Comparison of ENCODE assay signal across 1 cellular context in the genomic region with DNA sequence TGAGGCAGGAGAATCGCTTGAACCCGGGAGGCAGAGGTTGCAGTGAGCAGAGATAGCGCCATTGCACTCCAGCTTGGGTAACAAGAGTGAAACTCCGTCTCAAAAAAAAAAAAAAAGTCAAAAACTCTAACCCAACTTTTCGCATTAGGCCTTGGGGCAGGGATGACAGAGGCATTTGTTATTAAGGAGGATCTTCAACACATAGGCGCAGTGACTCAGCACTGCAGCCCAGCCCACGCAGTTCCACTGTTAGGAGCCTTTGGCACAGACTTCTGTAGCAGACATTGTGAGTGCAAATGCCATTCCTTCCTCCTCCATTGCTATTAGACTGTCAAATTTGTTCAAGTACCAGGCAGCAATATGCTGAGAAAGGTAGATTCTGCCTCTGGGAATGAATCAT.
TF ChIP-seq lines count a peak whose summit lies in the region.

No MANE protein-coding gene starts in this region.

TF ChIP-seq in K562, 482 proteins besides CTCF, POLR2A, EP300 and RAD21:
- peak; percentile 94 for TF ChIP-seq ZNF316 (IDR thresholded peaks at IDR 0.05)
- TF ChIP-seq, protein P1, sequence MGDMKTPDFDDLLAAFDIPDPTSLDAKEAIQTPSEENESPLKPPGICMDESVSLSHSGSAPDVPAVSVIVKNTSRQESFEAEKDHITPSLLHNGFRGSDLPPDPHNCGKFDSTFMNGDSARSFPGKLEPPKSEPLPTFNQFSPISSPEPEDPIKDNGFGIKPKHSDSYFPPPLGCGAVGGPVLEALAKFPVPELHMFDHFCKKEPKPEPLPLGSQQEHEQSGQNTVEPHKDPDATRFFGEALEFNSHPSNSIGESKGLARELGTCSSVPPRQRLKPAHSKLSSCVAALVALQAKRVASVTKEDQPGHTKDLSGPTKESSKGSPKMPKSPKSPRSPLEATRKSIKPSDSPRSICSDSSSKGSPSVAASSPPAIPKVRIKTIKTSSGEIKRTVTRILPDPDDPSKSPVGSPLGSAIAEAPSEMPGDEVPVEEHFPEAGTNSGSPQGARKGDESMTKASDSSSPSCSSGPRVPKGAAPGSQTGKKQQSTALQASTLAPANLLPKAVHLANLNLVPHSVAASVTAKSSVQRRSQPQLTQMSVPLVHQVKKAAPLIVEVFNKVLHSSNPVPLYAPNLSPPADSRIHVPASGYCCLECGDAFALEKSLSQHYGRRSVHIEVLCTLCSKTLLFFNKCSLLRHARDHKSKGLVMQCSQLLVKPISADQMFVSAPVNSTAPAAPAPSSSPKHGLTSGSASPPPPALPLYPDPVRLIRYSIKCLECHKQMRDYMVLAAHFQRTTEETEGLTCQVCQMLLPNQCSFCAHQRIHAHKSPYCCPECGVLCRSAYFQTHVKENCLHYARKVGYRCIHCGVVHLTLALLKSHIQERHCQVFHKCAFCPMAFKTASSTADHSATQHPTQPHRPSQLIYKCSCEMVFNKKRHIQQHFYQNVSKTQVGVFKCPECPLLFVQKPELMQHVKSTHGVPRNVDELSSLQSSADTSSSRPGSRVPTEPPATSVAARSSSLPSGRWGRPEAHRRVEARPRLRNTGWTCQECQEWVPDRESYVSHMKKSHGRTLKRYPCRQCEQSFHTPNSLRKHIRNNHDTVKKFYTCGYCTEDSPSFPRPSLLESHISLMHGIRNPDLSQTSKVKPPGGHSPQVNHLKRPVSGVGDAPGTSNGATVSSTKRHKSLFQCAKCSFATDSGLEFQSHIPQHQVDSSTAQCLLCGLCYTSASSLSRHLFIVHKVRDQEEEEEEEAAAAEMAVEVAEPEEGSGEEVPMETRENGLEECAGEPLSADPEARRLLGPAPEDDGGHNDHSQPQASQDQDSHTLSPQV (IDR thresholded peaks at IDR 0.05): 0 out of 2 replicates have a peak, but pooled peaks have one; percentile 44
- peak; percentile 37; the same call in 1 of the 2 replicates for TF ChIP-seq ZNF239 (CRISPR knock-in tag; IDR thresholded peaks at IDR 0.05)
- TF ChIP-seq RCOR1 (IDR thresholded peaks at IDR 0.05; ENCODE audit: borderline replicate concordance in 1 of 2, low read depth in 2 of 2, low read length in 2 of 2): 0 out of 4 replicates have a peak, but pooled peaks of 1 of the 2 experiments have one; percentile 7
- peak; percentile 87 for TF ChIP-seq BACH1 (tag; IDR thresholded peaks at IDR 0.05)
- TF ChIP-seq NFE2 (IDR thresholded peaks at IDR 0.05; ENCODE audit: low read depth): peak; percentile 98
- TF ChIP-seq, protein P2, sequence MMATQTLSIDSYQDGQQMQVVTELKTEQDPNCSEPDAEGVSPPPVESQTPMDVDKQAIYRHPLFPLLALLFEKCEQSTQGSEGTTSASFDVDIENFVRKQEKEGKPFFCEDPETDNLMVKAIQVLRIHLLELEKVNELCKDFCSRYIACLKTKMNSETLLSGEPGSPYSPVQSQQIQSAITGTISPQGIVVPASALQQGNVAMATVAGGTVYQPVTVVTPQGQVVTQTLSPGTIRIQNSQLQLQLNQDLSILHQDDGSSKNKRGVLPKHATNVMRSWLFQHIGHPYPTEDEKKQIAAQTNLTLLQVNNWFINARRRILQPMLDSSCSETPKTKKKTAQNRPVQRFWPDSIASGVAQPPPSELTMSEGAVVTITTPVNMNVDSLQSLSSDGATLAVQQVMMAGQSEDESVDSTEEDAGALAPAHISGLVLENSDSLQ (IDR thresholded peaks at IDR 0.05): 0 out of 2 replicates have a peak, but pooled peaks have one; percentile 18
- peak; percentile 20 for TF ChIP-seq MEIS2 (IDR thresholded peaks at IDR 0.05; ENCODE audit: partially characterized antibody)
- TF ChIP-seq, protein P3, sequence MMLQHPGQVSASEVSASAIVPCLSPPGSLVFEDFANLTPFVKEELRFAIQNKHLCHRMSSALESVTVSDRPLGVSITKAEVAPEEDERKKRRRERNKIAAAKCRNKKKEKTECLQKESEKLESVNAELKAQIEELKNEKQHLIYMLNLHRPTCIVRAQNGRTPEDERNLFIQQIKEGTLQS (IDR thresholded peaks at IDR 0.05): peak; percentile 52; the same call in 1 of the 2 replicates
- TF ChIP-seq, protein P3 (CRISPR knock-in tag; conservative IDR thresholded peaks at IDR 0.05): no peak
- TF ChIP-seq ZNF384 (IDR thresholded peaks at IDR 0.05; ENCODE audit: low read depth, low read length): peak; percentile 66
- TF ChIP-seq HSF4 (CRISPR knock-in tag; IDR thresholded peaks at IDR 0.05; ENCODE audit: borderline replicate concordance): no peak
- TF ChIP-seq MAZ (CRISPR knock-in tag; conservative IDR thresholded peaks at IDR 0.05 in 1 of 2, IDR thresholded peaks at IDR 0.05 in 1 of 2): 0 out of 4 replicates have a peak, but pooled peaks of 1 of the 2 experiments have one; percentile 23
- TF ChIP-seq NRF1 (conservative IDR thresholded peaks at IDR 0.05 in 1 of 2, IDR thresholded peaks at IDR 0.05 in 1 of 2): peak; percentile 78
- peak; percentile 57; the same call in 1 of the 2 replicates for TF ChIP-seq JUN (IDR thresholded peaks at IDR 0.05; ENCODE audit: borderline replicate concordance, low read depth, low read length)
- no peak for TF ChIP-seq JUN (CRISPR knock-in tag; IDR thresholded peaks at IDR 0.05; ENCODE audit: borderline replicate concordance)
- TF ChIP-seq LCOR (CRISPR knock-in tag; IDR thresholded peaks at IDR 0.05): 0 out of 2 replicates have a peak, but pooled peaks have one; percentile 23
- TF ChIP-seq FOXK2 (conservative IDR thresholded peaks at IDR 0.05 in 1 of 2, IDR thresholded peaks at IDR 0.05 in 1 of 2; ENCODE audit: low read depth in 2 of 2): 0 out of 4 replicates have a peak, but pooled peaks of 1 of the 2 experiments have one; percentile 10
- TF ChIP-seq SMARCC2 (IDR thresholded peaks at IDR 0.05; ENCODE audit: low read depth): peak; percentile 64; the same call in 1 of the 2 replicates
- no peak for TF ChIP-seq POU5F1 (IDR thresholded peaks at IDR 0.05; ENCODE audit: borderline replicate concordance, low read depth, low read length, partially characterized antibody)
- TF ChIP-seq FOSL1 (tag; conservative IDR thresholded peaks at IDR 0.05): peak; percentile 66
- TF ChIP-seq NFE2L1 (tag; IDR thresholded peaks at IDR 0.05; ENCODE audit: borderline replicate concordance, low read depth): peak; percentile 74
- no peak for TF ChIP-seq NR2C1 (IDR thresholded peaks at IDR 0.05)
- no peak for TF ChIP-seq NR2C1 (tag; IDR thresholded peaks at IDR 0.05)
- peak; percentile 88 for TF ChIP-seq MAFF (IDR thresholded peaks at IDR 0.05; ENCODE audit: low read length)
- TF ChIP-seq KAT8 (IDR thresholded peaks at IDR 0.05; ENCODE audit: low read depth): no peak
- no peak for TF ChIP-seq SMARCA5 (IDR thresholded peaks at IDR 0.05)
- no peak for TF ChIP-seq HDAC3 (IDR thresholded peaks at IDR 0.05; ENCODE audit: borderline replicate concordance, partially characterized antibody)
- peak; percentile 93 for TF ChIP-seq EGR1 (conservative IDR thresholded peaks at IDR 0.05)
- TF ChIP-seq CC2D1A (IDR thresholded peaks at IDR 0.05): no peak
- TF ChIP-seq SMARCA4 (IDR thresholded peaks at IDR 0.05): peak; percentile 74
- TF ChIP-seq CXXC5 (CRISPR knock-in tag; IDR thresholded peaks at IDR 0.05): peak; percentile 43
- no peak for TF ChIP-seq XRCC3 (IDR thresholded peaks at IDR 0.05)
- TF ChIP-seq, protein P4, sequence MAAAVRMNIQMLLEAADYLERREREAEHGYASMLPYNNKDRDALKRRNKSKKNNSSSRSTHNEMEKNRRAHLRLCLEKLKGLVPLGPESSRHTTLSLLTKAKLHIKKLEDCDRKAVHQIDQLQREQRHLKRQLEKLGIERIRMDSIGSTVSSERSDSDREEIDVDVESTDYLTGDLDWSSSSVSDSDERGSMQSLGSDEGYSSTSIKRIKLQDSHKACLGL (CRISPR knock-in tag; IDR thresholded peaks at IDR 0.05; ENCODE audit: borderline replicate concordance, poor library complexity, severe bottlenecking): no peak
- TF ChIP-seq C11orf30 (IDR thresholded peaks at IDR 0.05; ENCODE audit: low read depth): peak; percentile 92
- peak; percentile 56 for TF ChIP-seq ARID1B (IDR thresholded peaks at IDR 0.05)
- peak; percentile 86 for TF ChIP-seq DPF2 (IDR thresholded peaks at IDR 0.05)
- TF ChIP-seq NR2C2 (CRISPR knock-in tag; IDR thresholded peaks at IDR 0.05): no peak
- peak; percentile 46; the same call in 1 of the 2 replicates for TF ChIP-seq NR2C2 (tag; IDR thresholded peaks at IDR 0.05)
- TF ChIP-seq, protein P5, sequence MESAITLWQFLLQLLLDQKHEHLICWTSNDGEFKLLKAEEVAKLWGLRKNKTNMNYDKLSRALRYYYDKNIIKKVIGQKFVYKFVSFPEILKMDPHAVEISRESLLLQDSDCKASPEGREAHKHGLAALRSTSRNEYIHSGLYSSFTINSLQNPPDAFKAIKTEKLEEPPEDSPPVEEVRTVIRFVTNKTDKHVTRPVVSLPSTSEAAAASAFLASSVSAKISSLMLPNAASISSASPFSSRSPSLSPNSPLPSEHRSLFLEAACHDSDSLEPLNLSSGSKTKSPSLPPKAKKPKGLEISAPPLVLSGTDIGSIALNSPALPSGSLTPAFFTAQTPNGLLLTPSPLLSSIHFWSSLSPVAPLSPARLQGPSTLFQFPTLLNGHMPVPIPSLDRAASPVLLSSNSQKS (CRISPR knock-in tag; IDR thresholded peaks at IDR 0.05): no peak
- TF ChIP-seq, protein P6, sequence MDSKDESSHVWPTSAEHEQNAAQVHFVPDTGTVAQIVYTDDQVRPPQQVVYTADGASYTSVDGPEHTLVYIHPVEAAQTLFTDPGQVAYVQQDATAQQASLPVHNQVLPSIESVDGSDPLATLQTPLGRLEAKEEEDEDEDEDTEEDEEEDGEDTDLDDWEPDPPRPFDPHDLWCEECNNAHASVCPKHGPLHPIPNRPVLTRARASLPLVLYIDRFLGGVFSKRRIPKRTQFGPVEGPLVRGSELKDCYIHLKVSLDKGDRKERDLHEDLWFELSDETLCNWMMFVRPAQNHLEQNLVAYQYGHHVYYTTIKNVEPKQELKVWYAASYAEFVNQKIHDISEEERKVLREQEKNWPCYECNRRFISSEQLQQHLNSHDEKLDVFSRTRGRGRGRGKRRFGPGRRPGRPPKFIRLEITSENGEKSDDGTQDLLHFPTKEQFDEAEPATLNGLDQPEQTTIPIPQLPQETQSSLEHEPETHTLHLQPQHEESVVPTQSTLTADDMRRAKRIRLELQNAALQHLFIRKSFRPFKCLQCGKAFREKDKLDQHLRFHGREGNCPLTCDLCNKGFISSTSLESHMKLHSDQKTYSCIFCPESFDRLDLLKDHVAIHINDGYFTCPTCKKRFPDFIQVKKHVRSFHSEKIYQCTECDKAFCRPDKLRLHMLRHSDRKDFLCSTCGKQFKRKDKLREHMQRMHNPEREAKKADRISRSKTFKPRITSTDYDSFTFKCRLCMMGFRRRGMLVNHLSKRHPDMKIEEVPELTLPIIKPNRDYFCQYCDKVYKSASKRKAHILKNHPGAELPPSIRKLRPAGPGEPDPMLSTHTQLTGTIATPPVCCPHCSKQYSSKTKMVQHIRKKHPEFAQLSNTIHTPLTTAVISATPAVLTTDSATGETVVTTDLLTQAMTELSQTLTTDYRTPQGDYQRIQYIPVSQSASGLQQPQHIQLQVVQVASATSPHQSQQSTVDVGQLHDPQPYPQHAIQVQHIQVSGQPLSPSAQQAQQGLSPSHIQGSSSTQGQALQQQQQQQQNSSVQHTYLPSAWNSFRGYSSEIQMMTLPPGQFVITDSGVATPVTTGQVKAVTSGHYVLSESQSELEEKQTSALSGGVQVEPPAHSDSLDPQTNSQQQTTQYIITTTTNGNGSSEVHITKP (IDR thresholded peaks at IDR 0.05; ENCODE audit: partially characterized antibody): no peak
- peak; percentile 86 for TF ChIP-seq MAFK (IDR thresholded peaks at IDR 0.05; ENCODE audit: low read length)
- peak; percentile 77 for TF ChIP-seq DACH1 (IDR thresholded peaks at IDR 0.05; ENCODE audit: partially characterized antibody)
- peak; percentile 94 for TF ChIP-seq MAFG (tag; conservative IDR thresholded peaks at IDR 0.05)
- peak; percentile 83 for TF ChIP-seq SMARCE1 (IDR thresholded peaks at IDR 0.05)
- TF ChIP-seq JUND (IDR thresholded peaks at IDR 0.05; ENCODE audit: borderline replicate concordance, low read depth, low read length): peak; percentile 74
- TF ChIP-seq JUND (tag; IDR thresholded peaks at IDR 0.05; ENCODE audit: borderline replicate concordance, low read depth, low read length): peak; percentile 26; the same call in 1 of the 3 replicates
- TF ChIP-seq EWSR1 (IDR thresholded peaks at IDR 0.05; ENCODE audit: borderline replicate concordance, low read depth, partially characterized antibody): no peak
- TF ChIP-seq EHMT2 (IDR thresholded peaks at IDR 0.05): peak; percentile 63; the same call in 1 of the 2 replicates
- TF ChIP-seq ZC3H8 (IDR thresholded peaks at IDR 0.05): no peak
